Comparison of ENCODE assay signal across 29 cellular contexts in genomic region chr4:187726485-187726884, GRCh38.
"Had no signal": no experiment of that assay in that cellular context is flagged by ENCODE, and none has a peak within 500 bp of the region (broad histone marks: within the 10 kb centered on the region; RNA-seq: fewer than 3 reads in every experiment).

No MANE protein-coding gene starts in this region.

- H3K4me3 ChIP-seq: K562 had no signal

- DNase-seq: activated CD4-positive, alpha-beta T cell treated with anti-CD3 and anti-CD28 coated beads for 1 hour; activated CD4-positive, alpha-beta T cell treated with anti-CD3 and anti-CD28 coated beads for 48 hours; activated CD4-positive, CD25-positive, alpha-beta regulatory T cell; activated CD8-positive, alpha-beta T cell treated with anti-CD3 and anti-CD28 coated beads for 36 hours; activated effector memory CD4-positive, alpha-beta T cell treated with anti-CD3 and anti-CD28 coated beads, Interleukin-2, amount 50 U/mL, for 16 hours; activated naive CD4-positive, alpha-beta T cell; activated naive CD4-positive, alpha-beta T cell treated with anti-CD3 and anti-CD28 coated beads, Interleukin-2, amount 50 U/mL, for 16 hours; activated naive CD8-positive, alpha-beta T cell treated with anti-CD3 and anti-CD28 coated beads for 36 hours; activated T-cell treated with anti-CD3 and anti-CD28 coated beads, Interleukin-2, amount 50 U/mL, for 1 hour; activated T-cell treated with anti-CD3 and anti-CD28 coated beads, Interleukin-2, amount 50 U/mL, for 72 hours; amniotic stem cell; aorta; brain microvascular endothelial cell; central memory CD4-positive, alpha-beta T cell; NCI-H1105 treated with DMSO at 0.1 percent for 48 hours; NCI-H1436; NCI-H1694; NCI-H1930; NCI-H226; NCI-H510A; NCI-H526; OCI-M1; SW 1271; T-helper 1 cell; T-helper 2 cell; T-helper 9 cell; WERI-Rb-1 had no signal

- H3K36me3 ChIP-seq: brain microvascular endothelial cell, WERI-Rb-1 had no signal

- H3K27me3 ChIP-seq: brain microvascular endothelial cell had no signal

- ATAC-seq: activated CD8-positive, alpha-beta T cell treated with anti-CD3 and anti-CD28 coated beads for 36 hours; activated T-cell treated with anti-CD3 and anti-CD28 coated beads, Interleukin-2, amount 50 U/mL, for 72 hours; activated T-helper 17 cell treated with anti-CD3 and anti-CD28 coated beads, Interleukin-2, amount 50 U/mL, for 72 hours; K562 had no signal

- H3K27ac ChIP-seq: brain microvascular endothelial cell, WERI-Rb-1 had no signal
